17 cellular contexts compared by ENCODE assay signal in the genomic region with DNA sequence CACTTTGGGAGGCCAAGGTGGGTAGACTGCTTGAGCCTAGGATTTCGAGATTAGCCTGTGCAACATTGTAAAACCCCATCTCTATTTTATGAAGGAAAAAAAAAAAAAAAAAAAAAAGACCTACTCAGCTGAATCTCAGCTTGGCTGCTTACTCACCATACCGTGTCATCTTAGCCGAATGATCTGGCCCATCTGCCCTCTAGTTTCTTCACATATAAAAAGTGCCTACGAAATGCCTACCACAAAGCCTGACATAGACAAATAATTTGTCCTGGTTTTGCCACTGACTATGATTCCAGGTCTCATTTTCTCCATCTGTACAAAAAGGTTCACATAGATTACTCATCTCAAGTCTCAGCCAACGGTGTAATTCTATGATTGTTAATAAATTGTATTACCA. TPM values are rescaled to one million over a fixed set of nuclear protein-coding genes. Genes with fewer than 3 reads are reported as not detected.
A peak's percentile ranks its signal among the peaks of the same experiment; 100 is the strongest.
DNase-seq lines count a peak whose midpoint lies in the region; ATAC-seq and TF ChIP-seq lines count a peak whose summit lies in the region.
"Had no signal": no experiment of that assay in that cellular context is flagged by ENCODE, and none has a peak within 500 bp of the region (broad histone marks: within the 10 kb centered on the region; RNA-seq: fewer than 3 reads in every experiment).

No MANE protein-coding gene starts in this region.

- POLR2A ChIA-PET in IMR-90 (lab: Charles Lee; ENCODE audit: unreplicated experiment): no interaction called here

- no peak overlapping the region for H3K4ac ChIP-seq in IMR-90 (ENCODE audit: low read depth, low read length)

- H3K27ac ChIP-seq in IMR-90 (ENCODE audit: insufficient read depth, low read length): no peak overlapping the region
- H3K27ac ChIP-seq: SK-N-MC had no signal

- no peak for TF ChIP-seq CTCF in IMR-90 (conservative IDR thresholded peaks at IDR 0.05; ENCODE audit: low read depth, low read length)

- no peak overlapping the region for H3K4me2 ChIP-seq in IMR-90 (ENCODE audit: low read depth, low read length)

- H4K8ac ChIP-seq in IMR-90 (ENCODE audit: low read depth in 2 of 2, low read length in 2 of 2): no peak overlapping the region

- H2AK5ac ChIP-seq in IMR-90 (ENCODE audit: low read depth, low read length): no peak overlapping the region

- no peak overlapping the region for H3K14ac ChIP-seq in IMR-90 (replicated peaks; ENCODE audit: low read depth, low read length)

- no peak overlapping the region for H2BK120ac ChIP-seq in IMR-90 (ENCODE audit: low read depth, low read length)

- peaks cover 4% of the 10 kb centered on the region; the same call in 1 of the 2 replicates for H4K20me1 ChIP-seq in IMR-90 (ENCODE audit: insufficient read depth, low read length)

- no peak overlapping the region for H3K56ac ChIP-seq in IMR-90 (ENCODE audit: extremely low read depth, insufficient read depth, low read length)

- no peaks in the 10 kb centered on the region for H3K9me3 ChIP-seq in IMR-90 (ENCODE audit: control insufficient read depth, insufficient read depth, low read length)

- intact Hi-C loops in IMR-90 (cut with micrococcal nuclease): no loop called here

- H2BK15ac ChIP-seq in IMR-90 (ENCODE audit: low read depth, low read length): no peak overlapping the region

- no peak overlapping the region for H4K91ac ChIP-seq in IMR-90 (ENCODE audit: insufficient read depth, low read depth, low read length)

- CTCF ChIA-PET in IMR-90 (lab: Yijun Ruan, JAX): interaction anchor here (0.6 to 1.7 kb wide), 4 partner anchors 9 to 674 kb away, joined by 3 to 5 read pairs (median 4); a partner anchor contains a TSS

- no peak overlapping the region for H3K4me3 ChIP-seq in IMR-90 (ENCODE audit: insufficient read depth, low read depth, low read length)
- H3K4me3 ChIP-seq: SK-N-MC had no signal

- H3K27me3 ChIP-seq in IMR-90 (ENCODE audit: control insufficient read depth, insufficient read depth, low read length): no peaks in the 10 kb centered on the region

- H2BK20ac ChIP-seq in IMR-90 (ENCODE audit: low read depth, low read length): no peak overlapping the region

- ATAC-seq in IMR-90 (ENCODE audit: low read depth) (no peak), HG02884 (IDR thresholded peaks at IDR 0.05; ENCODE audit: unreplicated experiment) (no peak), GM21737 (IDR thresholded peaks at IDR 0.05; ENCODE audit: unreplicated experiment) (no peak)

- H3K9ac ChIP-seq in IMR-90 (ENCODE audit: low read depth, low read length): no peak overlapping the region

- H2BK5ac ChIP-seq in IMR-90 (ENCODE audit: low read depth, low read length, poor library complexity, severe bottlenecking): no peak overlapping the region

- H3K4me1 ChIP-seq in IMR-90 (ENCODE audit: control insufficient read depth, insufficient read depth, low read length): no peaks in the 10 kb centered on the region

- no peak overlapping the region for H3K23ac ChIP-seq in IMR-90 (ENCODE audit: low read depth, low read length)

- in situ Hi-C loops in IMR-90 (cut with MboI; ENCODE audit: low sequenced_read_pairs): no loop called here

- DNase-seq in EL: peak; percentile 44
- peak; percentile 59 for DNase-seq in IMR-90
- peak; percentile 74 for DNase-seq in amniotic epithelial cell (ENCODE audit: low read depth)
- DNase-seq in iris pigment epithelial cell (ENCODE audit: low read depth): peak; percentile 32
- no peak for DNase-seq in foreskin melanocyte
- DNase-seq: ACHN, AML-193, KBM-7, NCI-H1436 treated with DMSO at 0.1 percent for 48 hours, NCI-H2081, NCI-H2227 treated with DMSO at 0.1 percent for 48 hours, NCI-H524, Right ventricle myocardium superior had no signal

- TF ChIP-seq POLR2A in IMR-90 (IDR thresholded peaks at IDR 0.05; ENCODE audit: low read depth, low read length): no peak

- H3K18ac ChIP-seq in IMR-90 (ENCODE audit: low read depth, low read length): no peak overlapping the region

- dilution Hi-C loops in IMR-90 (cut with HindIII; ENCODE audit: low sequenced_read_pairs, unreplicated experiment): no loop called here

- 79% methylated on average over 3 of the region's 5 CpGs; no CpG with 5 or more reads in 1 of the 2 experiments for WGBS in IMR-90 (ENCODE audit: extremely low coverage in 2 of 2, insufficient read length in 1 of 2), 2 experiments

- no peak overlapping the region for H4K5ac ChIP-seq in IMR-90 (ENCODE audit: low read depth, low read length)

- no peak for TF ChIP-seq RAD21 in IMR-90 (IDR thresholded peaks at IDR 0.05; ENCODE audit: low read length)

- 0 out of 2 replicates have a peak, but pooled peaks cover 2% of the 10 kb centered on the region for H3K9me1 ChIP-seq in IMR-90 (ENCODE audit: insufficient read depth, low read length)

- peaks cover 16 to 27% of the 10 kb centered on the region in 2 experiments; a peak in 3 of 4 replicates for H3K79me1 ChIP-seq in IMR-90 (ENCODE audit: low read depth in 1 of 2, low read length in 2 of 2)

- H2AFZ ChIP-seq in IMR-90 (replicated peaks; ENCODE audit: low read length, poor library complexity): no peak overlapping the region

- peaks cover 45% of the 10 kb centered on the region for H3K36me3 ChIP-seq in IMR-90 (ENCODE audit: control insufficient read depth, insufficient read depth, low read length)

- H2AK9ac ChIP-seq in IMR-90 (replicated peaks; ENCODE audit: low read depth, low read length, poor library complexity): no peak overlapping the region

- BruUV-seq in IMR-90 (replicated peaks; lab: Mats Ljungman, UMichigan): no TSS peak

TF ChIP-seq in IMR-90, 13 proteins besides CTCF, POLR2A, EP300 and RAD21:
- TF ChIP-seq, protein P1, sequence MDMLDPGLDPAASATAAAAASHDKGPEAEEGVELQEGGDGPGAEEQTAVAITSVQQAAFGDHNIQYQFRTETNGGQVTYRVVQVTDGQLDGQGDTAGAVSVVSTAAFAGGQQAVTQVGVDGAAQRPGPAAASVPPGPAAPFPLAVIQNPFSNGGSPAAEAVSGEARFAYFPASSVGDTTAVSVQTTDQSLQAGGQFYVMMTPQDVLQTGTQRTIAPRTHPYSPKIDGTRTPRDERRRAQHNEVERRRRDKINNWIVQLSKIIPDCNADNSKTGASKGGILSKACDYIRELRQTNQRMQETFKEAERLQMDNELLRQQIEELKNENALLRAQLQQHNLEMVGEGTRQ (IDR thresholded peaks at IDR 0.05; ENCODE audit: low read depth, low read length): no peak
- TF ChIP-seq RFX5 (IDR thresholded peaks at IDR 0.05; ENCODE audit: low read depth, low read length) (no peak), SMC3 (IDR thresholded peaks at IDR 0.05; ENCODE audit: low read depth, low read length) (no peak), MAFK (IDR thresholded peaks at IDR 0.05; ENCODE audit: low read depth, low read length) (peak; percentile 55), CHD1 (IDR thresholded peaks at IDR 0.05; ENCODE audit: low read depth, low read length) (no peak), FOS (IDR thresholded peaks at IDR 0.05; ENCODE audit: low read depth, low read length) (no peak)
TF ChIP-seq in IMR-90: peak in this region for 1.

RNA-seq across cellular contexts. Expression of a gene that starts 10.1 kb away (rescaled TPM):
- 102 and 104 TPM in 2 replicates for total RNA-seq in IMR-90 (2012; rRNA removed)
- 67.0 and 69.7 TPM in 2 replicates for polyA plus RNA-seq in IMR-90 (2012; rRNA removed)
- 54.3 and 66.2 TPM in 2 replicates for polyA plus RNA-seq in IMR-90 (2012; cell fraction: cytosol; rRNA removed)
- polyA plus RNA-seq in IMR-90 (2012; cell fraction: nucleus; rRNA removed; ENCODE audit: low replicate concordance): 43.2 and 64.8 TPM in 2 replicates

RNA-seq across cellular contexts. Expression of a gene that starts 12.3 kb away (rescaled TPM):
- total RNA-seq in IMR-90 (2012; rRNA removed): under 0.01 and 0.18 TPM in 2 replicates
- 0.53 and 0.99 TPM in 2 replicates for polyA plus RNA-seq in IMR-90 (2012; rRNA removed)
- 0.39 and 0.96 TPM in 2 replicates for polyA plus RNA-seq in IMR-90 (2012; cell fraction: cytosol; rRNA removed)
- polyA plus RNA-seq in IMR-90 (2012; cell fraction: nucleus; rRNA removed; ENCODE audit: low replicate concordance): 0.50 and 0.98 TPM in 2 replicates
- total RNA-seq: Right ventricle myocardium superior had no signal
- polyA plus RNA-seq: CD14-positive monocyte had no signal

RNA-seq across cellular contexts. Expression of a gene that starts 32.9 kb away (rescaled TPM):
- 0.36 TPM in 1 of 2 replicates, not detected in the other for total RNA-seq in IMR-90 (2012; rRNA removed)
- polyA plus RNA-seq in IMR-90 (2012; rRNA removed): 0.19 and 0.26 TPM in 2 replicates
- 0.87 and 0.90 TPM in 2 replicates for polyA plus RNA-seq in IMR-90 (2012; cell fraction: cytosol; rRNA removed)
- polyA plus RNA-seq in IMR-90 (2012; cell fraction: nucleus; rRNA removed; ENCODE audit: low replicate concordance): 0.75 and 0.88 TPM in 2 replicates
- polyA plus RNA-seq: CD14-positive monocyte had no signal

RNA-seq across cellular contexts. Expression of a gene that starts 41.8 kb away (rescaled TPM):
- total RNA-seq in IMR-90 (2012; rRNA removed): not detected in 2 replicates
- polyA plus RNA-seq in IMR-90 (2012; rRNA removed): not detected in 2 replicates
- not detected in 2 replicates for polyA plus RNA-seq in IMR-90 (2012; cell fraction: cytosol; rRNA removed)
- not detected in 2 replicates for polyA plus RNA-seq in IMR-90 (2012; cell fraction: nucleus; rRNA removed; ENCODE audit: low replicate concordance)
- total RNA-seq: Right ventricle myocardium superior had no signal
- polyA plus RNA-seq: CD14-positive monocyte had no signal

RNA-seq across cellular contexts. Expression of a gene that starts 50.5 kb away (rescaled TPM):
- 20.3 and 21.4 TPM in 2 replicates for total RNA-seq in IMR-90 (2012; rRNA removed)
- polyA plus RNA-seq in IMR-90 (2012; rRNA removed): 14.0 and 14.3 TPM in 2 replicates
- 6.3 and 11.3 TPM in 2 replicates for polyA plus RNA-seq in IMR-90 (2012; cell fraction: cytosol; rRNA removed)
- 4.7 and 15.0 TPM in 2 replicates for polyA plus RNA-seq in IMR-90 (2012; cell fraction: nucleus; rRNA removed; ENCODE audit: low replicate concordance)
